Comparison of ENCODE assay signal across 2 cellular contexts in genomic region chr2:120594856-120595685, GRCh38.
TF ChIP-seq lines count a peak whose summit lies in the region.

No MANE protein-coding gene starts in this region.

TF ChIP-seq in WTC11, 78 proteins besides CTCF, POLR2A, EP300 and RAD21 (continued from another document):
- TF ChIP-seq ZNF532 (CRISPR knock-in tag; IDR thresholded peaks at IDR 0.05; ENCODE audit: borderline replicate concordance), result no peak
- TF ChIP-seq, protein P1, sequence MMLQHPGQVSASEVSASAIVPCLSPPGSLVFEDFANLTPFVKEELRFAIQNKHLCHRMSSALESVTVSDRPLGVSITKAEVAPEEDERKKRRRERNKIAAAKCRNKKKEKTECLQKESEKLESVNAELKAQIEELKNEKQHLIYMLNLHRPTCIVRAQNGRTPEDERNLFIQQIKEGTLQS (CRISPR knock-in tag; conservative IDR thresholded peaks at IDR 0.05), result no peak
- TF ChIP-seq ZNF138 (CRISPR knock-in tag; conservative IDR thresholded peaks at IDR 0.05), result no peak

TF ChIP-seq in SK-N-SH treated with all-trans-retinoic acid at 6 μM for 48 hours, 23 proteins besides CTCF, POLR2A, EP300 and RAD21 (continued from another document):
- TF ChIP-seq, protein P2, sequence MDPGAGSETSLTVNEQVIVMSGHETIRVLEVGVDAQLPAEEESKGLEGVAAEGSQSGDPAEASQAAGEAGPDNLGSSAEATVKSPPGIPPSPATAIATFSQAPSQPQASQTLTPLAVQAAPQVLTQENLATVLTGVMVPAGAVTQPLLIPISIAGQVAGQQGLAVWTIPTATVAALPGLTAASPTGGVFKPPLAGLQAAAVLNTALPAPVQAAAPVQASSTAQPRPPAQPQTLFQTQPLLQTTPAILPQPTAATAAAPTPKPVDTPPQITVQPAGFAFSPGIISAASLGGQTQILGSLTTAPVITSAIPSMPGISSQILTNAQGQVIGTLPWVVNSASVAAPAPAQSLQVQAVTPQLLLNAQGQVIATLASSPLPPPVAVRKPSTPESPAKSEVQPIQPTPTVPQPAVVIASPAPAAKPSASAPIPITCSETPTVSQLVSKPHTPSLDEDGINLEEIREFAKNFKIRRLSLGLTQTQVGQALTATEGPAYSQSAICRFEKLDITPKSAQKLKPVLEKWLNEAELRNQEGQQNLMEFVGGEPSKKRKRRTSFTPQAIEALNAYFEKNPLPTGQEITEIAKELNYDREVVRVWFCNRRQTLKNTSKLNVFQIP (CRISPR knock-in tag; IDR thresholded peaks at IDR 0.05; ENCODE audit: borderline replicate concordance, low read depth), result no peak
TF ChIP-seq in SK-N-SH treated with all-trans-retinoic acid at 6 μM for 48 hours: peak in this region for 0.
